In genomic region chr19:15673176-15673654, GRCh38 we compare ENCODE assay signal across 13 cellular contexts. TPM values are rescaled to one million over a fixed set of nuclear protein-coding genes. Genes with fewer than 3 reads are reported as not detected.
DNase-seq lines count a peak whose midpoint lies in the region; ATAC-seq, FAIRE-seq and TF ChIP-seq lines count a peak whose summit lies in the region.
"Had no signal": no experiment of that assay in that cellular context is flagged by ENCODE, and none has a peak within 500 bp of the region (broad histone marks: within the 10 kb centered on the region; RNA-seq: fewer than 3 reads in every experiment).

No MANE protein-coding gene starts in this region.

- H3K4me1 ChIP-seq in small intestine (ENCODE audit: control insufficient read depth in 2 of 2, insufficient read depth in 1 of 2, low read depth in 1 of 2, low read length in 1 of 2) (peaks cover 3 to 5% of the 10 kb centered on the region in 2 donors), A673 (ENCODE audit: insufficient read depth, low read length, poor library complexity, severe bottlenecking) (no peaks in the 10 kb centered on the region)

- H3K9me3 ChIP-seq in T-helper 17 cell (ENCODE audit: control insufficient read depth, low read length, poor library complexity, severe bottlenecking) = no peaks in the 10 kb centered on the region
- H3K9me3 ChIP-seq in small intestine (ENCODE audit: control insufficient read depth, low read depth) = no peaks in the 10 kb centered on the region
- H3K9me3 ChIP-seq in A673 (ENCODE audit: low read depth, low read length, poor library complexity, severe bottlenecking) = no peaks in the 10 kb centered on the region

- 2 to 20% (median 12%) methylated on average over 9 of the region's 9 CpGs for WGBS in small intestine, 3 donors

- H3K4me3 ChIP-seq in small intestine (ENCODE audit: low read depth in 1 of 2, low read length in 2 of 2) (peak overlapping the region in 1 of 2 donors; percentile 85), A673 (ENCODE audit: low read depth, low read length, poor library complexity, severe bottlenecking) (no peak overlapping the region)

- no peak for FAIRE-seq in small intestine (lab: Jason Lieb, UNC)
- FAIRE-seq: endometrium had no signal

- intact Hi-C loops in left ventricle myocardium superior (cut with micrococcal nuclease) = no loop called here
- intact Hi-C loops in A673 (cut with micrococcal nuclease; ENCODE audit: unreplicated experiment) = no loop called here

- DNase-seq in G401 (ENCODE audit: low spot score) (peak; percentile 3), T-helper 17 cell (no peak), left ventricle myocardium superior (no peak), small intestine (peak; percentile 82), OCI-M2 (lab: John Stamatoyannopoulos, UW; ENCODE audit: unreplicated experiment) (no peak), A673 (ENCODE audit: low spot score) (no peak), cerebellar nuclear complex (lab: John Stamatoyannopoulos, UW) (no peak)
- DNase-seq in effector CD4-positive, alpha-beta T cell = no peak
- DNase-seq: hippocampal formation, NCI-H1048 had no signal

- H3K27ac ChIP-seq in small intestine (ENCODE audit: low read depth in 1 of 2, low read length in 1 of 2) = peak overlapping the region; percentile 88 to 94
- H3K27ac ChIP-seq in A673 (ENCODE audit: low read depth, low read length, poor library complexity, severe bottlenecking) = no peak overlapping the region

- TF ChIP-seq CTCF in A673 (conservative IDR thresholded peaks at IDR 0.05; ENCODE audit: low read depth, low read length) = no peak

- no peaks in the 10 kb centered on the region for H3K27me3 Mint-ChIP-seq in T-helper 17 cell
- H3K27me3 Mint-ChIP-seq: CD4-positive, CD25-positive, alpha-beta regulatory T cell had no signal

- H3K27ac Mint-ChIP-seq in T-helper 17 cell = peak overlapping the region; percentile 85

- peak overlapping the region; percentile 72 for H3K4me3 Mint-ChIP-seq in T-helper 17 cell

- peaks cover 2% of the 10 kb centered on the region for H3K36me3 Mint-ChIP-seq in T-helper 17 cell (ENCODE audit: low read depth)
- H3K36me3 Mint-ChIP-seq: CD4-positive, CD25-positive, alpha-beta regulatory T cell had no signal

- ATAC-seq in T-helper 17 cell (peak; percentile 88), left ventricle myocardium superior (peak; percentile 19)

- H3K4me1 Mint-ChIP-seq in T-helper 17 cell = peaks cover 26% of the 10 kb centered on the region

- no peaks in the 10 kb centered on the region for H3K36me3 ChIP-seq in small intestine (ENCODE audit: control insufficient read depth in 2 of 2, insufficient read depth in 2 of 2, low read length in 2 of 2)
- H3K36me3 ChIP-seq in A673 (ENCODE audit: insufficient read depth, low read length, poor library complexity, severe bottlenecking) = no peaks in the 10 kb centered on the region

- in situ Hi-C loops in G401 (cut with HindIII; ENCODE audit: low sequenced_read_pairs) = no loop called here

- H3K27me3 ChIP-seq in small intestine (ENCODE audit: control insufficient read depth in 2 of 2, insufficient read depth in 2 of 2, low read length in 2 of 2) = no peaks in the 10 kb centered on the region
- H3K27me3 ChIP-seq in A673 (replicated peaks; ENCODE audit: insufficient read depth, low read depth, low read length, poor library complexity) = no peaks in the 10 kb centered on the region

- CTCF ChIA-PET in A673 (lab: Charles Lee) = no interaction called here

- BruUV-seq in A673 (replicated peaks; lab: Mats Ljungman, UMichigan) = no TSS peak

- POLR2A ChIA-PET in A673 (lab: Charles Lee; ENCODE audit: low non-redundant PET) = no interaction called here

RNA-seq across cellular contexts. Expression of gene CYP4F12, which starts 0.3 kb away (rescaled TPM):
- total RNA-seq in G401 (2014; rRNA removed; shearing (Covaris generic)) = 5.3 and 19.4 TPM in 2 replicates
- total RNA-seq in T-helper 17 cell = 1 to 10 TPM; 1.9 to 5.2 TPM
- total RNA-seq in left ventricle myocardium superior = 3.4 TPM
- polyA plus RNA-seq in small intestine = 100 to 1,000 TPM in 2 of 3 donors, 10 to 100 TPM in 1; 46.9 to 398 (median 300) TPM
- total RNA-seq in A673 (2021) = not detected in 2 replicates
- total RNA-seq: CD4-positive, CD25-positive, alpha-beta regulatory T cell; T-helper 1 cell treated with Interleukin-12 subunit alpha and Interleukin-12 subunit beta and Interleukin-4 antibody, amounts not matched to agents 30 ng/mL and 1 ng/mL, for 36 hours had no signal

RNA-seq across cellular contexts. Expression of gene CYP4F3, which starts 32.5 kb away (rescaled TPM):
- total RNA-seq in G401 (2014; rRNA removed; shearing (Covaris generic)) = not detected in 2 replicates
- total RNA-seq in T-helper 17 cell (under 1 TPM in 1 of 2 donors, not detected in 1; 0.22 TPM), left ventricle myocardium superior (0.79 TPM), A673 (2021) (not detected in 2 replicates)
- polyA plus RNA-seq in small intestine = 10 to 100 TPM in 1 of 3 donors, 1 to 10 TPM in 2; 2.3 to 11.1 (median 4.7) TPM
- total RNA-seq: CD4-positive, CD25-positive, alpha-beta regulatory T cell; T-helper 1 cell treated with Interleukin-12 subunit alpha and Interleukin-12 subunit beta and Interleukin-4 antibody, amounts not matched to agents 30 ng/mL and 1 ng/mL, for 36 hours had no signal
- polyA plus RNA-seq: CD4-positive, CD25-positive, alpha-beta regulatory T cell had no signal

RNA-seq across cellular contexts. Expression of gene OR10H2, which starts 54.6 kb away (rescaled TPM):
- total RNA-seq in G401 (2014; rRNA removed; shearing (Covaris generic)) = not detected in 2 replicates
- total RNA-seq in T-helper 17 cell (not detected), left ventricle myocardium superior (not detected), A673 (2021) (not detected in 2 replicates)
- polyA plus RNA-seq in small intestine = not detected
- total RNA-seq: CD4-positive, CD25-positive, alpha-beta regulatory T cell; T-helper 1 cell treated with Interleukin-12 subunit alpha and Interleukin-12 subunit beta and Interleukin-4 antibody, amounts not matched to agents 30 ng/mL and 1 ng/mL, for 36 hours had no signal
- polyA plus RNA-seq: CD4-positive, CD25-positive, alpha-beta regulatory T cell had no signal

RNA-seq across cellular contexts. Expression of gene CYP4F8, which starts 58.2 kb away (rescaled TPM):
- not detected in 2 replicates for total RNA-seq in G401 (2014; rRNA removed; shearing (Covaris generic))
- total RNA-seq in T-helper 17 cell (not detected), left ventricle myocardium superior (not detected), A673 (2021) (not detected in 2 replicates)
- polyA plus RNA-seq in small intestine = not detected
- total RNA-seq: CD4-positive, CD25-positive, alpha-beta regulatory T cell; T-helper 1 cell treated with Interleukin-12 subunit alpha and Interleukin-12 subunit beta and Interleukin-4 antibody, amounts not matched to agents 30 ng/mL and 1 ng/mL, for 36 hours had no signal
- polyA plus RNA-seq: CD4-positive, CD25-positive, alpha-beta regulatory T cell had no signal

Comparison
In these comparisons a context has a peak if more than half of its experiments do, and no peak if none do; other contexts are left out.
1. DNase-seq: peak in G401 (single experiment) and small intestine (single experiment); none in T-helper 17 cell (0 of 3), left ventricle myocardium superior (single experiment), OCI-M2 (single experiment), A673 (single experiment), effector CD4-positive, alpha-beta T cell (single experiment) and cerebellar nuclear complex (0 of 2).